In the genomic region with DNA sequence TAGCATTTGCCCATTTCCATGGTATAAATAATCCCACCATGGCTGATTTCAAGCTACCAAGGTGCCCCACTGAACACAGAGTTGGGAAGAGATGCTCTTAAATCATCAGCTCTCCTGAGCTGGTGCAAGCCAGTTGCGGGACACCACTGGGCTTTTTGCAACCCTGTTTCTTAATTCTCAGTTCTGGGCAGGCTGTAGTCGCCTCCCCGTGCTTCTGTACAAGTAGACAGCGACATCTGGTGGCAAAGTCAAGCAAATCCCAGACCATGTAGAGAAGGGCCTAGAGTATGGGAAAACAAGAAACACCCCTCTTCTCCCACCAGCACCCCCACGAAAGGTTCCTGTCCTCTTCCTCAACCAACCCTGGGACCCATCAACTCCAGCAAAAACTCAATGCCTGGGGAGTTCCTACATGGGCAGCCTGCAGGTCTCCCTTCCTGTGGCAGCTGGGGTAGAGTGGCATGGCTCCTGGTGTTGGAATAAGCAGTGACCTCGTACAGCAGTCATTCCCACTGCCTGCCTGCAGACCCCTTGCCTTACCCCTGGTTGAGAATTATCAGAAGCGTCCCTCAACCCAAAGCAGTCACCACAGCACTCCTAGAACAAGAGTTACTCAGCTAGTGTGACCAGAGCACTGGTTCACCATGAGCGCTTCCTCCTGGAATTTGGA, we compare ENCODE assay signal across 8 cellular contexts.
DNase-seq lines count a peak whose midpoint lies in the region; ATAC-seq and TF ChIP-seq lines count a peak whose summit lies in the region.

No MANE protein-coding gene starts in this region.

- no peaks in the 10 kb centered on the region for H3K9me3 ChIP-seq in CD8-positive, alpha-beta T cell (ENCODE audit: low read length)
- H3K9me3 ChIP-seq in Peyer's patch = no peaks in the 10 kb centered on the region
- no peaks in the 10 kb centered on the region for H3K9me3 ChIP-seq in upper lobe of left lung

- DNase-seq in CD8-positive, alpha-beta T cell = peak; percentile 41 to 78 (median 63)
- DNase-seq in HS-27A (ENCODE audit: low read depth) (peak; percentile 4), Peyer's patch (peak; percentile 58 to 89 (median 85)), foreskin fibroblast (peak; percentile 44 to 84), omental fat pad (ENCODE audit: low spot score) (peak; percentile 55), upper lobe of left lung (peak in 1 of 2 donors; percentile 59)

- ATAC-seq in CD8-positive, alpha-beta T cell = peak; percentile 80
- ATAC-seq in activated T-helper 17 cell treated with anti-CD3 and anti-CD28 coated beads, Interleukin-2, amount 50 U/mL, for 72 hours (replicated peaks) = peak; percentile 87
- ATAC-seq in omental fat pad (ENCODE audit: low FRiP score) (peak; percentile 79), upper lobe of left lung (ENCODE audit: low FRiP score in 2 of 2) (peak; percentile 75 to 85), HG02588 (IDR thresholded peaks at IDR 0.05; ENCODE audit: unreplicated experiment) (no peak)

- no peaks in the 10 kb centered on the region for H3K9me3 Mint-ChIP-seq in CD8-positive, alpha-beta T cell
- H3K9me3 Mint-ChIP-seq in activated T-helper 17 cell treated with anti-CD3 and anti-CD28 coated beads, Interleukin-2, amount 50 U/mL, for 72 hours = no peaks in the 10 kb centered on the region

- H3K36me3 ChIP-seq in CD8-positive, alpha-beta T cell (ENCODE audit: insufficient read depth, low read length) = no peaks in the 10 kb centered on the region
- H3K36me3 ChIP-seq in Peyer's patch (no peaks in the 10 kb centered on the region), upper lobe of left lung (no peaks in the 10 kb centered on the region)

- no peaks in the 10 kb centered on the region for H3K27me3 ChIP-seq in CD8-positive, alpha-beta T cell (ENCODE audit: insufficient read depth, low read length)
- H3K27me3 ChIP-seq in Peyer's patch = no peaks in the 10 kb centered on the region
- H3K27me3 ChIP-seq in upper lobe of left lung = no peaks in the 10 kb centered on the region

- TF ChIP-seq EP300 in upper lobe of left lung (IDR thresholded peaks at IDR 0.05) = no peak

- TF ChIP-seq POLR2A in Peyer's patch (IDR thresholded peaks at IDR 0.05) (no peak), upper lobe of left lung (IDR thresholded peaks at IDR 0.05) (no peak)

- POLR2A ChIA-PET in CD8-positive, alpha-beta T cell (lab: Charles Lee) = no interaction called here

- no peaks in the 10 kb centered on the region for H3K4me1 ChIP-seq in CD8-positive, alpha-beta T cell (ENCODE audit: insufficient read depth, low read length)
- no peaks in the 10 kb centered on the region for H3K4me1 ChIP-seq in Peyer's patch
- H3K4me1 ChIP-seq in upper lobe of left lung = no peaks in the 10 kb centered on the region

- peak; percentile 69 for TF ChIP-seq CTCF in CD8-positive, alpha-beta T cell (IDR thresholded peaks at IDR 0.05)
- TF ChIP-seq CTCF in Peyer's patch (IDR thresholded peaks at IDR 0.05) = peak; percentile 66 to 80 (median 76)
- TF ChIP-seq CTCF in foreskin fibroblast (IDR thresholded peaks at IDR 0.05; ENCODE audit: low read depth, low read length) = peak; percentile 86
- TF ChIP-seq CTCF in omental fat pad (IDR thresholded peaks at IDR 0.05) = peak in 1 of 3 donors; percentile 38
- TF ChIP-seq CTCF in upper lobe of left lung (IDR thresholded peaks at IDR 0.05) = peak; percentile 55 to 80 (median 68)

- CTCF ChIA-PET in CD8-positive, alpha-beta T cell (lab: Charles Lee) = interaction anchor here (0.7 to 9.9 kb wide), 59 partner anchors 8 to 492 kb away, joined by 3 to 498 read pairs (median 5); a partner anchor contains a TSS

- H3K36me3 Mint-ChIP-seq in CD8-positive, alpha-beta T cell = no peaks in the 10 kb centered on the region
- no peaks in the 10 kb centered on the region for H3K36me3 Mint-ChIP-seq in activated T-helper 17 cell treated with anti-CD3 and anti-CD28 coated beads, Interleukin-2, amount 50 U/mL, for 72 hours (ENCODE audit: low read depth)

- H3K4me1 Mint-ChIP-seq in CD8-positive, alpha-beta T cell (ENCODE audit: low read depth) = peaks cover 5% of the 10 kb centered on the region
- no peaks in the 10 kb centered on the region for H3K4me1 Mint-ChIP-seq in activated T-helper 17 cell treated with anti-CD3 and anti-CD28 coated beads, Interleukin-2, amount 50 U/mL, for 72 hours

- H3K27ac ChIP-seq in CD8-positive, alpha-beta T cell (ENCODE audit: low read depth, low read length) = no peak overlapping the region
- H3K27ac ChIP-seq in Peyer's patch (no peak overlapping the region), upper lobe of left lung (no peak overlapping the region)

- intact Hi-C loops in CD8-positive, alpha-beta T cell (cut with DNase I, micrococcal nuclease) = loop anchor here (1.0 to 5.0 kb wide), 11 partner anchors 79 to 494 kb away; no protein-coding TSS in a partner anchor

- H3K4me3 Mint-ChIP-seq in CD8-positive, alpha-beta T cell = no peak overlapping the region
- no peak overlapping the region for H3K4me3 Mint-ChIP-seq in activated T-helper 17 cell treated with anti-CD3 and anti-CD28 coated beads, Interleukin-2, amount 50 U/mL, for 72 hours

- H3K27me3 Mint-ChIP-seq in CD8-positive, alpha-beta T cell (ENCODE audit: low read depth) = peaks cover 21% of the 10 kb centered on the region
- peaks cover 30% of the 10 kb centered on the region for H3K27me3 Mint-ChIP-seq in activated T-helper 17 cell treated with anti-CD3 and anti-CD28 coated beads, Interleukin-2, amount 50 U/mL, for 72 hours

- H3K27ac Mint-ChIP-seq in CD8-positive, alpha-beta T cell = no peak overlapping the region
- no peak overlapping the region for H3K27ac Mint-ChIP-seq in activated T-helper 17 cell treated with anti-CD3 and anti-CD28 coated beads, Interleukin-2, amount 50 U/mL, for 72 hours

- 18 to 20% methylated on average over 8 of the region's 8 CpGs for WGBS in upper lobe of left lung, 2 donors

- no peak overlapping the region for H3K4me3 ChIP-seq in CD8-positive, alpha-beta T cell (ENCODE audit: low read depth, low read length)
- H3K4me3 ChIP-seq in Peyer's patch = no peak overlapping the region
- no peak overlapping the region for H3K4me3 ChIP-seq in foreskin fibroblast (ENCODE audit: low read depth in 1 of 2, low read length in 2 of 2)
- H3K4me3 ChIP-seq in upper lobe of left lung = no peak overlapping the region
